ENCODE assay signal across 9 cellular contexts in genomic region chr12:2054091-2055018, GRCh38. TPM values are rescaled to one million over a fixed set of nuclear protein-coding genes. Genes with fewer than 3 reads are reported as not detected.
DNase-seq lines count a peak whose midpoint lies in the region; ATAC-seq, FAIRE-seq and TF ChIP-seq lines count a peak whose summit lies in the region.
"Had no signal": no experiment of that assay in that cellular context is flagged by ENCODE, and none has a peak within 500 bp of the region (broad histone marks: within the 10 kb centered on the region; RNA-seq: fewer than 3 reads in every experiment).

No MANE protein-coding gene starts in this region.

- no peak overlapping the region for H2BK5ac ChIP-seq in H1 (ENCODE audit: low read depth, low read length)

- H3K79me2 ChIP-seq in H1 (ENCODE audit: control insufficient read depth in 1 of 2, insufficient read depth in 2 of 2, low read length in 2 of 2): no peaks in the 10 kb centered on the region

- peak overlapping the region; percentile 62 to 100 for H3K4me2 ChIP-seq in H1 (ENCODE audit: insufficient read depth in 1 of 2, low read depth in 2 of 2, low read length in 2 of 2)

- TF ChIP-seq CTCF in H1 (IDR thresholded peaks at IDR 0.05; ENCODE audit: control extremely low read depth in 1 of 3, insufficient read depth in 1 of 3, low read depth in 1 of 3, low read length in 3 of 3): no peak
- TF ChIP-seq CTCF in omental fat pad (IDR thresholded peaks at IDR 0.05): no peak

- no peak overlapping the region for H2BK15ac ChIP-seq in H1 (ENCODE audit: low read length)

- DNase-seq in CD4-positive, CD25-positive, alpha-beta regulatory T cell: no peak
- peak; percentile 79 for DNase-seq in NCI-H2171 (lab: John Stamatoyannopoulos, UW)
- no peak for DNase-seq in H1 (ENCODE audit: low read depth in 1 of 2, low spot score in 2 of 2)
- DNase-seq in omental fat pad (ENCODE audit: low spot score): no peak
- no peak for DNase-seq in SJCRH30
- DNase-seq in GM19239 (ENCODE audit: insufficient read length, low spot score): no peak

- H3K23ac ChIP-seq in H1 (ENCODE audit: insufficient read length): no peak overlapping the region

- H3K27ac Mint-ChIP-seq in CD4-positive, CD25-positive, alpha-beta regulatory T cell: no peak overlapping the region

- no peak overlapping the region for H3K4ac ChIP-seq in H1 (replicated peaks; ENCODE audit: insufficient read length, low read depth, low read length)

- H3K56ac ChIP-seq in H1 (replicated peaks; ENCODE audit: insufficient read length, low read depth, low read length): no peak overlapping the region

- H4K91ac ChIP-seq in H1 (replicated peaks; ENCODE audit: insufficient read length, low read length): no peak overlapping the region

- H3K4me3 Mint-ChIP-seq in CD4-positive, CD25-positive, alpha-beta regulatory T cell: peak overlapping the region; percentile 8 to 89 (median 70)

- no peak overlapping the region for H3K9ac ChIP-seq in H1 (replicated peaks in 1 of 4; ENCODE audit: extremely low read depth in 1 of 4, low read depth in 3 of 4, low read length in 3 of 4)

- no peak overlapping the region; the same call in 1 of the 2 replicates for H2AFZ ChIP-seq in H1 (ENCODE audit: low read length)

- no peak for TF ChIP-seq POLR2A in H1 (IDR thresholded peaks at IDR 0.05; ENCODE audit: control extremely low read depth in 1 of 2, low read depth in 2 of 2, low read length in 2 of 2)

- H3K18ac ChIP-seq in H1 (ENCODE audit: extremely low read depth, low read length): no peak overlapping the region

- no peak overlapping the region for H4K5ac ChIP-seq in H1 (ENCODE audit: insufficient read length, low read depth, low read length)

- H3K36me3 ChIP-seq in CD4-positive, CD25-positive, alpha-beta regulatory T cell (ENCODE audit: control insufficient read depth, insufficient read depth, low read length): no peaks in the 10 kb centered on the region
- H3K36me3 ChIP-seq in H1 (ENCODE audit: control insufficient read depth in 2 of 4, insufficient read depth in 4 of 4, low read length in 3 of 4) (no peaks in the 10 kb centered on the region), SJCRH30 (no peaks in the 10 kb centered on the region)

- H3K4me1 ChIP-seq in CD4-positive, CD25-positive, alpha-beta regulatory T cell (ENCODE audit: control insufficient read depth, insufficient read depth, low read length, poor library complexity, severe bottlenecking): peaks cover 15% of the 10 kb centered on the region
- H3K4me1 ChIP-seq in H1 (replicated peaks in 1 of 4; ENCODE audit: control insufficient read depth in 3 of 4, insufficient read depth in 4 of 4, low read length in 3 of 4): peaks cover 2 to 17% (median 7%) of the 10 kb centered on the region in 4 experiments
- no peaks in the 10 kb centered on the region for H3K4me1 ChIP-seq in SJCRH30

- H3K36me3 Mint-ChIP-seq in CD4-positive, CD25-positive, alpha-beta regulatory T cell: no peaks in the 10 kb centered on the region

- H2BK20ac ChIP-seq in H1 (ENCODE audit: low read length): no peak overlapping the region

- H3K79me1 ChIP-seq in H1 (ENCODE audit: low read depth, low read length): peaks cover 2% of the 10 kb centered on the region; the same call in 1 of the 2 replicates

- no peak for FAIRE-seq in H1 (lab: Jason Lieb, UNC)
- no peak for FAIRE-seq in GM19239 (lab: Jason Lieb, UNC)
- FAIRE-seq: endometrium had no signal

- no peak for TF ChIP-seq RAD21 in H1 (IDR thresholded peaks at IDR 0.05 in 1 of 2, conservative IDR thresholded peaks at IDR 0.05 in 1 of 2; ENCODE audit: low read depth in 2 of 2, low read length in 2 of 2)

- peaks cover 0 to 2% of the 10 kb centered on the region in 2 experiments for H4K20me1 ChIP-seq in H1 (replicated peaks in 1 of 2; ENCODE audit: control insufficient read depth in 1 of 2, insufficient read depth in 2 of 2, low read length in 2 of 2)

- POLR2A ChIA-PET in H1 (lab: Charles Lee; ENCODE audit: partially characterized antibody): interaction anchor here (1.3 kb wide), 1 partner anchor 228 kb away, joined by 4 read pairs; no protein-coding TSS in a partner anchor

- H2BK12ac ChIP-seq in H1 (ENCODE audit: low read depth, low read length): no peak overlapping the region; the same call in 1 of the 2 replicates

- H4K8ac ChIP-seq in H1 (ENCODE audit: extremely low read depth, insufficient read depth, low read length): peak overlapping the region; percentile 57

- peaks cover 0 to 25% (median 6%) of the 10 kb centered on the region in 4 donors for H3K4me1 Mint-ChIP-seq in CD4-positive, CD25-positive, alpha-beta regulatory T cell

- H3K4me3 ChIP-seq in CD4-positive, CD25-positive, alpha-beta regulatory T cell (ENCODE audit: low read depth, low read length): no peak overlapping the region
- H3K4me3 ChIP-seq in H1 (ENCODE audit: extremely low read depth in 1 of 4, insufficient read depth in 2 of 4, low read depth in 3 of 4, low read length in 4 of 4) (peak overlapping the region; percentile 24 to 85 (median 74)), SJCRH30 (no peak overlapping the region)

- no peak overlapping the region for H3K27ac ChIP-seq in CD4-positive, CD25-positive, alpha-beta regulatory T cell (ENCODE audit: insufficient read depth, low read length, poor library complexity, severe bottlenecking)
- H3K27ac ChIP-seq in H1 (ENCODE audit: low read depth, low read length) (no peak overlapping the region), SJCRH30 (no peak overlapping the region)

- no peak overlapping the region for H2AK5ac ChIP-seq in H1 (ENCODE audit: low read depth, low read length)

- H3K27me3 ChIP-seq in CD4-positive, CD25-positive, alpha-beta regulatory T cell (ENCODE audit: control insufficient read depth, insufficient read depth, low read length): peaks cover 44% of the 10 kb centered on the region
- H3K27me3 ChIP-seq in H1 (replicated peaks in 1 of 4; ENCODE audit: control insufficient read depth in 3 of 4, extremely low read depth in 1 of 4, insufficient read depth in 3 of 4, low read length in 3 of 4): peaks cover 17 to 51% (median 40%) of the 10 kb centered on the region in 4 experiments
- peaks cover 18% of the 10 kb centered on the region; the same call in 1 of the 2 replicates for H3K27me3 ChIP-seq in SJCRH30

- H3K14ac ChIP-seq in H1 (ENCODE audit: insufficient read length): no peak overlapping the region

- H3K27me3 Mint-ChIP-seq in CD4-positive, CD25-positive, alpha-beta regulatory T cell: peaks cover 73% of the 10 kb centered on the region

- ATAC-seq in CD4-positive, CD25-positive, alpha-beta regulatory T cell (ENCODE audit: low read depth in 2 of 2): no peak
- ATAC-seq in omental fat pad (ENCODE audit: low FRiP score) (peak; percentile 13), HG02981 (IDR thresholded peaks at IDR 0.05; ENCODE audit: unreplicated experiment) (no peak), HG03097 (IDR thresholded peaks at IDR 0.05; ENCODE audit: low FRiP score, unreplicated experiment) (no peak)

- no peak for TF ChIP-seq EP300 in H1 (IDR thresholded peaks at IDR 0.05; ENCODE audit: borderline replicate concordance in 1 of 2, low read depth in 2 of 2, low read length in 2 of 2)

- H3K9me3 Mint-ChIP-seq in CD4-positive, CD25-positive, alpha-beta regulatory T cell: peaks cover 0 to 4% (median 0%) of the 10 kb centered on the region in 7 donors

- CTCF ChIA-PET in H1 (lab: Charles Lee; ENCODE audit: partially characterized antibody): interaction anchor here (0.5 to 16.3 kb wide), 10 partner anchors 43 to 529 kb away, joined by 3 to 252 read pairs (median 4); no protein-coding TSS in a partner anchor

- no peak overlapping the region for H2BK120ac ChIP-seq in H1 (replicated peaks; ENCODE audit: low read depth, low read length)

- no peaks in the 10 kb centered on the region for H3K9me3 ChIP-seq in CD4-positive, CD25-positive, alpha-beta regulatory T cell (ENCODE audit: control insufficient read depth in 2 of 2, low read length in 2 of 2)
- H3K9me3 ChIP-seq in H1 (ENCODE audit: insufficient read depth in 2 of 2, low read depth in 1 of 2, low read length in 1 of 2): no peaks in the 10 kb centered on the region
- no peaks in the 10 kb centered on the region for H3K9me3 ChIP-seq in SJCRH30 (replicated peaks)

- 12% methylated on average over 29 of the region's 40 CpGs; no CpG with 5 or more reads in 1 of the 2 experiments for WGBS in H1 (ENCODE audit: extremely low coverage in 1 of 2, insufficient coverage in 1 of 2, insufficient read length in 1 of 2, insufficient replicate concordance in 2 of 2, low coverage in 1 of 2, low lambda C conversion rate in 2 of 2, missing lambda C conversion rate in 1 of 2), 2 experiments

- peaks cover 11% of the 10 kb centered on the region; the same call in 1 of the 2 replicates for H3K23me2 ChIP-seq in H1 (ENCODE audit: low read depth, low read length)

TF ChIP-seq in H1, 55 proteins besides CTCF, POLR2A, EP300 and RAD21 (continues in another document):
- TF ChIP-seq KDM4A (IDR thresholded peaks at IDR 0.05; ENCODE audit: low read depth, low read length, severe bottlenecking): peak; percentile 9

RNA-seq across cellular contexts. Expression of gene CACNA1C, which starts 1.6 kb away (rescaled TPM):
- total RNA-seq in CD4-positive, CD25-positive, alpha-beta regulatory T cell: 0.07 TPM
- under 1 TPM; 0.02 to 0.14 (median 0.11) TPM for polyA plus RNA-seq in CD4-positive, CD25-positive, alpha-beta regulatory T cell
- 1.3 and 1.9 TPM in 2 replicates for total RNA-seq in H1 (2021; fragmentation: NEBNext Ultra II Directional; extraction: Animal tissue kit (Norgen Biotek cat#: 25700))
- 0.97 and 1.3 TPM in 2 replicates for polyA plus RNA-seq in H1 (2011; rRNA removed)
- 0.88 TPM for polyA plus RNA-seq in H1 (2011; cell fraction: cytosol; rRNA removed)
- 5.2 TPM for polyA plus RNA-seq in H1 (2011; cell fraction: nucleus; rRNA removed)
- polyA plus RNA-seq in H1 (2012, experiment 1 of 2): 0.82 to 1.8 TPM (median 1.4 TPM) in 4 replicates
- polyA plus RNA-seq in H1 (2012, experiment 2 of 2): 0.55 TPM
- polyA plus RNA-seq in H1 (2013, experiment 1 of 2): 1.4 TPM
- polyA plus RNA-seq in H1 (2013, experiment 2 of 2): 1.2 TPM
- 3.5 and 4.4 TPM in 2 replicates for polyA minus RNA-seq in H1 (2011; rRNA and poly(A)+ RNA removed)
- 1.8 TPM for polyA minus RNA-seq in H1 (2011; cell fraction: cytosol; rRNA and poly(A)+ RNA removed)
- polyA minus RNA-seq in H1 (2011; cell fraction: nucleus; rRNA and poly(A)+ RNA removed): 6.9 TPM
- 10 to 100 TPM in 1 of 4 donors, 1 to 10 TPM in 3; 3.8 to 13.6 (median 5.7) TPM for total RNA-seq in omental fat pad
- total RNA-seq in SJCRH30 (2014; rRNA removed; shearing (Covaris generic)): not detected in 2 replicates

RNA-seq across cellular contexts. Expression of gene DCP1B, which starts 50.1 kb away (rescaled TPM):
- 23.9 TPM for total RNA-seq in CD4-positive, CD25-positive, alpha-beta regulatory T cell
- 10 to 100 TPM; 29.0 to 56.8 (median 39.2) TPM for polyA plus RNA-seq in CD4-positive, CD25-positive, alpha-beta regulatory T cell
- total RNA-seq in H1 (2021; fragmentation: NEBNext Ultra II Directional; extraction: Animal tissue kit (Norgen Biotek cat#: 25700)): 14.8 and 16.3 TPM in 2 replicates
- polyA plus RNA-seq in H1 (2011; rRNA removed): 29.0 and 29.7 TPM in 2 replicates
- 33.5 TPM for polyA plus RNA-seq in H1 (2011; cell fraction: cytosol; rRNA removed)
- polyA plus RNA-seq in H1 (2011; cell fraction: nucleus; rRNA removed): 29.8 TPM
- polyA plus RNA-seq in H1 (2012, experiment 1 of 2): 14.9 to 17.6 TPM (median 15.5 TPM) in 4 replicates
- polyA plus RNA-seq in H1 (2012, experiment 2 of 2): 10.2 TPM
- 19.3 TPM for polyA plus RNA-seq in H1 (2013, experiment 1 of 2)
- 19.3 TPM for polyA plus RNA-seq in H1 (2013, experiment 2 of 2)
- 26.3 and 31.5 TPM in 2 replicates for polyA minus RNA-seq in H1 (2011; rRNA and poly(A)+ RNA removed)
- 10.4 TPM for polyA minus RNA-seq in H1 (2011; cell fraction: cytosol; rRNA and poly(A)+ RNA removed)
- 28.8 TPM for polyA minus RNA-seq in H1 (2011; cell fraction: nucleus; rRNA and poly(A)+ RNA removed)
- 10 to 100 TPM in 2 of 4 donors, 1 to 10 TPM in 2; 7.2 to 19.2 (median 9.9) TPM for total RNA-seq in omental fat pad
- 10.6 and 11.8 TPM in 2 replicates for total RNA-seq in SJCRH30 (2014; rRNA removed; shearing (Covaris generic))

Comparison
In these comparisons a context has a peak if more than half of its experiments do, and no peak if none do; other contexts are left out.
1. H3K4me3 ChIP-seq: peak in H1 (4 of 4); none in CD4-positive, CD25-positive, alpha-beta regulatory T cell (single experiment) and SJCRH30 (single experiment).